In genomic region chr7:50657341-50657873, GRCh38 we compare ENCODE assay signal across 13 cellular contexts.
DNase-seq lines count a peak whose midpoint lies in the region; ATAC-seq, FAIRE-seq and TF ChIP-seq lines count a peak whose summit lies in the region.
"Had no signal": no experiment of that assay in that cellular context is flagged by ENCODE, and none has a peak within 500 bp of the region (broad histone marks: within the 10 kb centered on the region; RNA-seq: fewer than 3 reads in every experiment).

No MANE protein-coding gene starts in this region.

- intact Hi-C loops in HepG2 (cut with micrococcal nuclease; ENCODE audit: unreplicated experiment) (no loop called here), ovary (cut with DNase I) (loop anchor here in 1 of 4 donors (10.0 kb wide), 1 partner anchor 63 kb away; no protein-coding TSS in a partner anchor), PC-3 (cut with micrococcal nuclease) (no loop called here)

- H3K27me3 ChIP-seq in liver (ENCODE audit: control insufficient read depth in 4 of 4, insufficient read depth in 4 of 4, low read length in 3 of 4) (no peaks in the 10 kb centered on the region), HepG2 (ENCODE audit: control insufficient read depth in 1 of 2, insufficient read depth in 2 of 2, low read length in 2 of 2) (no peaks in the 10 kb centered on the region), gastroesophageal sphincter (no peaks in the 10 kb centered on the region), ovary (no peaks in the 10 kb centered on the region), PC-3 (ENCODE audit: low read length) (no peaks in the 10 kb centered on the region)

- TF ChIP-seq EP300 in HepG2 (IDR thresholded peaks at IDR 0.05; ENCODE audit: low read depth in 2 of 2, low read length in 2 of 2) = no peak
- no peak for TF ChIP-seq EP300 in HepG2 (CRISPR knock-in tag; IDR thresholded peaks at IDR 0.05; ENCODE audit: borderline replicate concordance)
- peak; percentile 61 for TF ChIP-seq EP300 in gastroesophageal sphincter (IDR thresholded peaks at IDR 0.05)
- peak; percentile 99 for TF ChIP-seq EP300 in ovary (IDR thresholded peaks at IDR 0.05)

- peak overlapping the region; percentile 75 to 93 for H3K27ac ChIP-seq in liver (ENCODE audit: low read depth in 1 of 2, low read length in 2 of 2)
- no peak overlapping the region for H3K27ac ChIP-seq in HepG2 (ENCODE audit: extremely low read length, insufficient read depth, low read length)
- peak overlapping the region; percentile 77 to 87 (median 84) for H3K27ac ChIP-seq in gastroesophageal sphincter
- H3K27ac ChIP-seq in ovary = peak overlapping the region; percentile 14 to 73
- H3K27ac ChIP-seq in PC-3 (ENCODE audit: low read length) = no peak overlapping the region

- WGBS in liver = 49% methylated on average over 9 of the region's 9 CpGs
- WGBS in HepG2 (ENCODE audit: low lambda C conversion rate) = 83% methylated on average over 9 of the region's 9 CpGs
- WGBS in gastroesophageal sphincter (ENCODE audit: low coverage in 1 of 2), 2 donors = 7 to 31% methylated on average over 6 to 9 of the region's 9 CpGs
- WGBS in ovary, 3 donors = 1 to 5% (median 3%) methylated on average over 9 of the region's 9 CpGs

- H2AFZ ChIP-seq in HepG2 (ENCODE audit: low read length) = no peak overlapping the region
- H2AFZ ChIP-seq in PC-3 (ENCODE audit: low read length) = no peak overlapping the region

- FAIRE-seq in HepG2 (lab: Jason Lieb, UNC) = no peak
- FAIRE-seq: A204.1 had no signal

- H3K4me1 ChIP-seq in liver (ENCODE audit: control insufficient read depth in 4 of 4, insufficient read depth in 4 of 4, low read length in 3 of 4) (peaks cover 10 to 43% (median 31%) of the 10 kb centered on the region in 4 donors), HepG2 (ENCODE audit: insufficient read depth, low read length) (no peaks in the 10 kb centered on the region), gastroesophageal sphincter (peaks cover 9 to 86% (median 51%) of the 10 kb centered on the region in 3 donors), ovary (ENCODE audit: insufficient read depth) (peaks cover 13% of the 10 kb centered on the region), PC-3 (ENCODE audit: insufficient read depth, low read length) (no peaks in the 10 kb centered on the region)

- TF ChIP-seq POLR2A in HepG2 (IDR thresholded peaks at IDR 0.05; ENCODE audit: insufficient read depth in 1 of 2, low read depth in 2 of 2, low read length in 2 of 2) (no peak), gastroesophageal sphincter (IDR thresholded peaks at IDR 0.05) (no peak), ovary (IDR thresholded peaks at IDR 0.05) (peak; percentile 14)

- no peaks in the 10 kb centered on the region for H3K9me2 ChIP-seq in PC-3 (replicated peaks; ENCODE audit: low read length)

- no peaks in the 10 kb centered on the region for H3K79me2 ChIP-seq in HepG2 (ENCODE audit: insufficient read depth, low read length)
- H3K79me2 ChIP-seq in PC-3 (ENCODE audit: low read length) = no peaks in the 10 kb centered on the region

- BruUV-seq in HepG2 (replicated peaks; lab: Mats Ljungman, UMichigan) = no TSS peak
- no TSS peak for BruUV-seq in PC-3 (replicated peaks; lab: Mats Ljungman, UMichigan)

- CTCF ChIA-PET in HepG2 (lab: Yijun Ruan, JAX; ENCODE audit: low intra/inter-chr PET ratio, low total read pairs) = no interaction called here
- CTCF ChIA-PET in PC-3 (lab: Charles Lee) = no interaction called here

- TF ChIP-seq RAD21 in liver (IDR thresholded peaks at IDR 0.05) (peak; percentile 61 to 70), HepG2 (CRISPR knock-in tag; IDR thresholded peaks at IDR 0.05) (no peak)

- no peak overlapping the region for H3K9ac ChIP-seq in liver (ENCODE audit: low read depth in 1 of 2, low read length in 2 of 2)
- no peak overlapping the region for H3K9ac ChIP-seq in HepG2 (ENCODE audit: insufficient read depth, low read depth, low read length)
- H3K9ac ChIP-seq in PC-3 (ENCODE audit: low read length) = no peak overlapping the region

- H3K4me2 ChIP-seq in HepG2 (ENCODE audit: low read depth, low read length) (no peak overlapping the region), PC-3 (ENCODE audit: low read length) (no peak overlapping the region)

- TF ChIP-seq CTCF in liver (IDR thresholded peaks at IDR 0.05; ENCODE audit: low read depth, low read length, missing input control) (peak; percentile 25), HepG2 (CRISPR knock-in tag; IDR thresholded peaks at IDR 0.05) (no peak), gastroesophageal sphincter (IDR thresholded peaks at IDR 0.05) (peak in 3 of 4 experiments; percentile 39 to 59 (median 50)), ovary (IDR thresholded peaks at IDR 0.05) (peak in 2 of 3 donors; percentile 55 to 64), PC-3 (conservative IDR thresholded peaks at IDR 0.05; ENCODE audit: low read depth, low read length) (no peak)

- no peaks in the 10 kb centered on the region for H3F3A ChIP-seq in PC-3 (ENCODE audit: low read length, unreplicated experiment)

- POLR2A ChIA-PET in HepG2 (lab: Yijun Ruan, JAX) (no interaction called here), PC-3 (lab: Charles Lee; ENCODE audit: unreplicated experiment) (no interaction called here)

- H4K20me1 ChIP-seq in HepG2 (ENCODE audit: insufficient read depth, low read length) = no peaks in the 10 kb centered on the region
- H4K20me1 ChIP-seq in PC-3 (ENCODE audit: low read length) = no peaks in the 10 kb centered on the region

- no peaks in the 10 kb centered on the region for H3K9me3 ChIP-seq in liver (ENCODE audit: control insufficient read depth in 4 of 4, low read length in 3 of 4)
- H3K9me3 ChIP-seq in HepG2 (ENCODE audit: low read length) = no peaks in the 10 kb centered on the region
- H3K9me3 ChIP-seq in gastroesophageal sphincter = no peaks in the 10 kb centered on the region
- no peaks in the 10 kb centered on the region for H3K9me3 ChIP-seq in ovary
- H3K9me3 ChIP-seq in PC-3 (ENCODE audit: low read length) = no peaks in the 10 kb centered on the region

- in situ Hi-C loops in HepG2 (cut with HindIII; ENCODE audit: extremely low pct_ligation_motif_present, low pct_unique_long_range_greater_than_20kb) = no loop called here

- H3K4me3 ChIP-seq in liver (ENCODE audit: low read depth in 1 of 3, low read length in 3 of 3) = no peak overlapping the region
- H3K4me3 ChIP-seq in HepG2 (replicated peaks in 1 of 3; ENCODE audit: insufficient read depth in 1 of 3, low read depth in 2 of 3, low read length in 3 of 3) = no peak overlapping the region
- no peak overlapping the region for H3K4me3 ChIP-seq in gastroesophageal sphincter
- H3K4me3 ChIP-seq in ovary = no peak overlapping the region
- H3K4me3 ChIP-seq in PC-3 (ENCODE audit: low read length) = no peak overlapping the region

- DNase-seq in HepG2 (ENCODE audit: low spot score) (no peak), ovary (peak; percentile 42 to 89 (median 74)), PC-3 (no peak)
- DNase-seq in activated naive CD4-positive, alpha-beta T cell treated with anti-CD3 and anti-CD28 coated beads, Interleukin-2, amount 50 U/mL, for 16 hours = no peak
- DNase-seq: activated CD4-positive, alpha-beta T cell treated with anti-CD3 and anti-CD28 coated beads, Interleukin-2, amount 10 ng/mL, durations not matched to agents 24 days and 14 days; NCI-H1694; SHP77 treated with DMSO at 0.1 percent for 48 hours; stimulated activated naive CD8-positive, alpha-beta T cell treated with anti-CD3 and anti-CD28 coated beads, Interleukin-15, amount 100 ng/mL, for 72 hours had no signal

- no peak for ATAC-seq in HepG2
- peak; percentile 81 for ATAC-seq in gastroesophageal sphincter
- ATAC-seq in HG03469 (IDR thresholded peaks at IDR 0.05; ENCODE audit: unreplicated experiment) = no peak
- no peak for ATAC-seq in HG02852 (IDR thresholded peaks at IDR 0.05; ENCODE audit: unreplicated experiment)
- ATAC-seq in PC-3 = no peak
- ATAC-seq: stimulated activated naive CD8-positive, alpha-beta T cell treated with anti-CD3 and anti-CD28 coated beads, Interleukin-15, amount 100 ng/mL, for 72 hours had no signal

- H3K36me3 ChIP-seq in liver (ENCODE audit: control insufficient read depth in 4 of 4, insufficient read depth in 3 of 4, low read depth in 1 of 4, low read length in 3 of 4) (peaks cover 0 to 9% (median under 1%) of the 10 kb centered on the region in 4 donors), HepG2 (replicated peaks in 1 of 2; ENCODE audit: control insufficient read depth in 1 of 2, insufficient read depth in 2 of 2, low read length in 2 of 2) (peaks cover 0 to 3% of the 10 kb centered on the region in 2 experiments; a peak in 1 of 5 replicates), gastroesophageal sphincter (peaks cover 0 to 25% of the 10 kb centered on the region in 2 donors), ovary (no peaks in the 10 kb centered on the region), PC-3 (ENCODE audit: low read depth, low read length) (peaks cover 4% of the 10 kb centered on the region; the same call in 1 of the 2 replicates)

TF ChIP-seq in liver, 16 proteins besides CTCF, POLR2A, EP300 and RAD21 (continues in another document):
- no peak for TF ChIP-seq TAF1 (conservative IDR thresholded peaks at IDR 0.05)

TF ChIP-seq in HepG2, 621 proteins besides CTCF, POLR2A, EP300 and RAD21 (continues in another document):
- TF ChIP-seq NR2F2 (IDR thresholded peaks at IDR 0.05; ENCODE audit: borderline replicate concordance, low read depth) (no peak), ZSCAN9 (CRISPR knock-in tag; IDR thresholded peaks at IDR 0.05; ENCODE audit: borderline replicate concordance) (no peak), ERF (CRISPR knock-in tag; IDR thresholded peaks at IDR 0.05) (no peak), USF2 (IDR thresholded peaks at IDR 0.05; ENCODE audit: low read depth, low read length) (no peak), USF2 (CRISPR knock-in tag; IDR thresholded peaks at IDR 0.05; ENCODE audit: borderline replicate concordance) (no peak)

Comparison
In these comparisons a context has a peak if more than half of its experiments do, and no peak if none do; other contexts are left out.
1. H3K27ac ChIP-seq: peak in liver (2 of 2), gastroesophageal sphincter (4 of 4) and ovary (2 of 2); none in HepG2 (single experiment) and PC-3 (single experiment).
2. CTCF ChIP-seq: peak in liver (single experiment), gastroesophageal sphincter (3 of 4) and ovary (2 of 3); none in HepG2 (single experiment) and PC-3 (single experiment).
3. DNase-seq: peak in ovary (5 of 5); none in HepG2 (single experiment), activated naive CD4-positive, alpha-beta T cell treated with anti-CD3 and anti-CD28 coated beads, Interleukin-2, amount 50 U/mL, for 16 hours (single experiment) and PC-3 (single experiment).